In the genomic region with DNA sequence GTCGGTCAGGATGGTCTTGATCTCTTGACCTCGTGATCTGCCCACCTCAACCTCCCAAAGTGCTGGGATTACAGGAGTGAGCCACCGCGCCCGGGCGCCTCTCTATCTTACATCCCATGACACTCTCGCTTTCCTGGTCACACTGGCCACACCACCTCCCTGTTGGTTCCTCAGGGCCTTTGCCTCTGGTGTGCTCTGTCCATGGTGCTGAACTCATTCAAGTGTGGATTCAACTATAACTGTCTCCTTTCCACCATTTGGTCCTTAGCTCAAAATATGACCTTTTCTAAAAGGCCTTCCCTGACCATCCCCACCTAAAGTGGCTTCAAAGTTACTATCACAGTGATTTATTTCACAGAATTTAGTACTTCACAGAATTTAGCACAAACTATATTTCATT, we compare ENCODE assay signal across 12 cellular contexts. TPM values are rescaled to one million over a fixed set of nuclear protein-coding genes. Genes with fewer than 3 reads are reported as not detected.
DNase-seq lines count a peak whose midpoint lies in the region; ATAC-seq and TF ChIP-seq lines count a peak whose summit lies in the region.
"Had no signal": no experiment of that assay in that cellular context is flagged by ENCODE, and none has a peak within 500 bp of the region (broad histone marks: within the 10 kb centered on the region; RNA-seq: fewer than 3 reads in every experiment).

No MANE protein-coding gene starts in this region.

- peaks cover 4% of the 10 kb centered on the region for H3K9me3 ChIP-seq in adipocyte (ENCODE audit: control insufficient read depth, low read length)
- peaks cover 0 to 82% of the 10 kb centered on the region in 2 donors for H3K9me3 ChIP-seq in left lung
- H3K9me3 ChIP-seq in WERI-Rb-1 (ENCODE audit: severe bottlenecking), result peaks cover under 1% of the 10 kb centered on the region

- no peak overlapping the region for H3K27ac ChIP-seq in left lung
- no peak overlapping the region for H3K27ac ChIP-seq in WERI-Rb-1

- no peaks in the 10 kb centered on the region for H3K4me1 Mint-ChIP-seq in activated CD4-positive, alpha-beta memory T cell treated with anti-CD3 and anti-CD28 coated beads for 36 hours (ENCODE audit: low read depth)
- H3K4me1 Mint-ChIP-seq: activated naive CD4-positive, alpha-beta T cell treated with anti-CD3 and anti-CD28 coated beads, Interleukin-2, amount 10 ng/mL, durations not matched to agents 7 days and 5 days had no signal

- peaks cover 26% of the 10 kb centered on the region for H3K36me3 Mint-ChIP-seq in activated CD4-positive, alpha-beta memory T cell treated with anti-CD3 and anti-CD28 coated beads for 36 hours

- H3K9ac ChIP-seq in adipocyte (ENCODE audit: low read length), result no peak overlapping the region

- no peak overlapping the region for H3K27ac Mint-ChIP-seq in activated CD4-positive, alpha-beta memory T cell treated with anti-CD3 and anti-CD28 coated beads for 36 hours
- H3K27ac Mint-ChIP-seq: activated naive CD4-positive, alpha-beta T cell treated with anti-CD3 and anti-CD28 coated beads, Interleukin-2, amount 10 ng/mL, durations not matched to agents 7 days and 5 days; CD8-positive, alpha-beta T cell had no signal

- peaks cover 5% of the 10 kb centered on the region for H3K27me3 Mint-ChIP-seq in activated CD4-positive, alpha-beta memory T cell treated with anti-CD3 and anti-CD28 coated beads for 36 hours
- H3K27me3 Mint-ChIP-seq: activated naive CD4-positive, alpha-beta T cell treated with anti-CD3 and anti-CD28 coated beads, Interleukin-2, amount 10 ng/mL, durations not matched to agents 7 days and 5 days had no signal

- H3K4me1 ChIP-seq in adipocyte (ENCODE audit: control insufficient read depth, insufficient read depth, low read length) (no peaks in the 10 kb centered on the region), left lung (no peaks in the 10 kb centered on the region)

- H3K27me3 ChIP-seq in adipocyte (replicated peaks; ENCODE audit: control insufficient read depth, insufficient read depth, low read length), result no peaks in the 10 kb centered on the region
- H3K27me3 ChIP-seq in left lung, result peaks cover 5 to 27% of the 10 kb centered on the region in 2 donors
- no peaks in the 10 kb centered on the region for H3K27me3 ChIP-seq in WERI-Rb-1 (ENCODE audit: insufficient read depth, low read depth, severe bottlenecking)

- H3K36me3 ChIP-seq in adipocyte (ENCODE audit: control insufficient read depth, insufficient read depth, low read length, severe bottlenecking) (no peaks in the 10 kb centered on the region), left lung (no peaks in the 10 kb centered on the region), WERI-Rb-1 (no peaks in the 10 kb centered on the region)

- POLR2A ChIA-PET in activated CD4-positive, alpha-beta memory T cell treated with anti-CD3 and anti-CD28 coated beads for 36 hours (lab: Charles Lee), result no interaction called here

- no peak for TF ChIP-seq CTCF in GM12865 (IDR thresholded peaks at IDR 0.05; ENCODE audit: insufficient read depth, low read depth, low read length, missing control alignments)
- TF ChIP-seq CTCF in left lung (IDR thresholded peaks at IDR 0.05), result no peak
- no peak for TF ChIP-seq CTCF in WERI-Rb-1 (IDR thresholded peaks at IDR 0.05; ENCODE audit: low read depth, low read length)

- peak; percentile 5 for DNase-seq in GM12865 (ENCODE audit: low read depth)
- DNase-seq in LHCN-M2 (ENCODE audit: low read depth), result peak; percentile 8
- peak; percentile 21 for DNase-seq in adipocyte (ENCODE audit: low read depth)
- no peak for DNase-seq in left lung
- DNase-seq in WERI-Rb-1, result no peak
- DNase-seq in activated CD4-positive, alpha-beta memory T cell treated with anti-CD3 and anti-CD28 coated beads for 36 hours, result no peak
- no peak for DNase-seq in middle frontal gyrus (ENCODE audit: extremely low spot score, low spot score)
- DNase-seq: activated naive CD4-positive, alpha-beta T cell treated with anti-CD3 and anti-CD28 coated beads, Interleukin-2, amount 10 ng/mL, durations not matched to agents 7 days and 5 days; CD8-positive, alpha-beta T cell; kidney glomerular epithelial cell had no signal

- H3K4me3 Mint-ChIP-seq in activated CD4-positive, alpha-beta memory T cell treated with anti-CD3 and anti-CD28 coated beads for 36 hours, result no peak overlapping the region
- H3K4me3 Mint-ChIP-seq: activated naive CD4-positive, alpha-beta T cell treated with anti-CD3 and anti-CD28 coated beads, Interleukin-2, amount 10 ng/mL, durations not matched to agents 7 days and 5 days; CD8-positive, alpha-beta T cell had no signal

- ATAC-seq in left lung, result peak; percentile 27
- no peak for ATAC-seq in HG03159 (IDR thresholded peaks at IDR 0.05; ENCODE audit: unreplicated experiment)
- ATAC-seq: CD8-positive, alpha-beta T cell had no signal

- peaks cover 61% of the 10 kb centered on the region for H3K9me3 Mint-ChIP-seq in activated CD4-positive, alpha-beta memory T cell treated with anti-CD3 and anti-CD28 coated beads for 36 hours

- intact Hi-C loops in left lung (cut with DNase I), result no loop called here
- intact Hi-C loops in activated CD4-positive, alpha-beta memory T cell treated with anti-CD3 and anti-CD28 coated beads for 36 hours (cut with micrococcal nuclease), result no loop called here

- no peak overlapping the region for H3K4me3 ChIP-seq in GM12865 (ENCODE audit: low read depth, low read length)
- no peak overlapping the region for H3K4me3 ChIP-seq in adipocyte (ENCODE audit: low read length)
- no peak overlapping the region for H3K4me3 ChIP-seq in left lung
- H3K4me3 ChIP-seq in WERI-Rb-1 (ENCODE audit: low read depth, low read length), result no peak overlapping the region

- CTCF ChIA-PET in activated CD4-positive, alpha-beta memory T cell treated with anti-CD3 and anti-CD28 coated beads for 36 hours (lab: Charles Lee), result no interaction called here

RNA-seq across cellular contexts. Expression of gene SMIM17, which starts 3.7 kb away (rescaled TPM):
- total RNA-seq in LHCN-M2 (2014; rRNA removed) (0.11 and 0.13 TPM in 2 replicates), left lung (not detected)
- 0.05 TPM for polyA plus RNA-seq in LHCN-M2 (2012)
- not detected for total RNA-seq in activated CD4-positive, alpha-beta memory T cell treated with anti-CD3 and anti-CD28 coated beads for 36 hours
- total RNA-seq: CD8-positive, alpha-beta T cell had no signal

RNA-seq across cellular contexts. Expression of gene ZNF835, which starts 32.3 kb away (rescaled TPM):
- total RNA-seq in LHCN-M2 (2014; rRNA removed), result not detected in 2 replicates
- polyA plus RNA-seq in LHCN-M2 (2012), result not detected
- 1 to 10 TPM; 2.3 to 3.0 TPM for total RNA-seq in left lung
- total RNA-seq in activated CD4-positive, alpha-beta memory T cell treated with anti-CD3 and anti-CD28 coated beads for 36 hours, result 1 to 10 TPM in 1 of 2 experiments, under 1 TPM in 1; 0.97 to 2.2 TPM
- polyA plus RNA-seq: neural cell had no signal

RNA-seq across cellular contexts. Expression of gene ZNF71, which starts 44.1 kb away (rescaled TPM):
- total RNA-seq in LHCN-M2 (2014; rRNA removed) (9.4 and 10.8 TPM in 2 replicates), left lung (1 to 10 TPM; 5.6 to 6.4 TPM)
- polyA plus RNA-seq in LHCN-M2 (2012), result 6.4 TPM
- total RNA-seq in activated CD4-positive, alpha-beta memory T cell treated with anti-CD3 and anti-CD28 coated beads for 36 hours, result 1 to 10 TPM; 2.7 to 3.1 TPM

Comparison
In these comparisons a context has a peak if more than half of its experiments do, and no peak if none do; other contexts are left out.
1. DNase-seq: peak in GM12865 (single experiment), LHCN-M2 (single experiment) and adipocyte (single experiment); none in left lung (0 of 2), WERI-Rb-1 (single experiment), activated CD4-positive, alpha-beta memory T cell treated with anti-CD3 and anti-CD28 coated beads for 36 hours (single experiment) and middle frontal gyrus (single experiment).